In genomic region chr15:67542462-67543347, GRCh38 we compare ENCODE assay signal across 8 cellular contexts. TPM values are rescaled to one million over a fixed set of nuclear protein-coding genes. Genes with fewer than 3 reads are reported as not detected.
DNase-seq lines count a peak whose midpoint lies in the region; ATAC-seq and TF ChIP-seq lines count a peak whose summit lies in the region.

TSS of gene MAP2K5 (plus strand) at chr15:67542703. CDS start at chr15:67543336, 633 bp downstream.

- H2AFZ ChIP-seq in KMS-11 (ENCODE audit: low read depth): peak within 1 kb of the TSS; percentile 98

- no peaks in the 10 kb centered on the region for H3K36me3 ChIP-seq in KMS-11 (ENCODE audit: insufficient read depth)
- H3K36me3 ChIP-seq in gastroesophageal sphincter: peaks cover 0 to 19% of the 10 kb centered on the region in 2 donors
- peaks cover 7% of the 10 kb centered on the region for H3K36me3 ChIP-seq in neutrophil
- peaks cover 0 to 12% (median 8%) of the 10 kb centered on the region in 5 donors for H3K36me3 ChIP-seq in subcutaneous abdominal adipose tissue (ENCODE audit: control insufficient read depth in 5 of 5, insufficient read depth in 5 of 5, low read length in 5 of 5)

- no peaks in the 10 kb centered on the region for H3K9me3 ChIP-seq in gastroesophageal sphincter
- H3K9me3 ChIP-seq in neutrophil: no peaks in the 10 kb centered on the region
- H3K9me3 ChIP-seq in subcutaneous abdominal adipose tissue (ENCODE audit: control insufficient read depth in 5 of 5, low read length in 5 of 5): no peaks in the 10 kb centered on the region

- H3K9ac ChIP-seq in KMS-11 (peak within 1 kb of the TSS; percentile 76), subcutaneous abdominal adipose tissue (ENCODE audit: low read length in 5 of 5) (peak within 1 kb of the TSS; percentile 67 to 98 (median 91))

- peak within 1 kb of the TSS; percentile 62 for H3K27ac ChIP-seq in KMS-11
- peak within 1 kb of the TSS; percentile 60 to 91 (median 88) for H3K27ac ChIP-seq in gastroesophageal sphincter
- H3K27ac ChIP-seq in neutrophil: peak within 1 kb of the TSS; percentile 68
- peak within 1 kb of the TSS; percentile 79 for H3K27ac ChIP-seq in subcutaneous abdominal adipose tissue (ENCODE audit: low read depth, low read length)

- no peak for DNase-seq in AG09309 (ENCODE audit: low read depth)
- peak; percentile 57 for DNase-seq in GM19238 (ENCODE audit: insufficient read length, low spot score)
- peak; percentile 69 for DNase-seq in SK-MEL-5 (ENCODE audit: low read depth, low spot score)
- DNase-seq in activated naive CD4-positive, alpha-beta T cell (lab: John Stamatoyannopoulos, UW): peak; percentile 20 to 78 (median 68)

- H3K79me2 ChIP-seq in KMS-11 (ENCODE audit: insufficient read depth, low read depth): no peaks in the 10 kb centered on the region

- H4K20me1 ChIP-seq in KMS-11 (ENCODE audit: insufficient read depth): no peaks in the 10 kb centered on the region

- in situ Hi-C loops in SK-MEL-5 (cut with HindIII; ENCODE audit: low pct_unique_long_range_greater_than_20kb, low sequenced_read_pairs): no loop called here

- H3K4me1 ChIP-seq in KMS-11 (ENCODE audit: low read depth, poor library complexity, severe bottlenecking) (peaks cover 32% of the 10 kb centered on the region), gastroesophageal sphincter (peaks cover 0 to 45% (median 8%) of the 10 kb centered on the region in 3 donors), neutrophil (ENCODE audit: control insufficient read depth in 1 of 2, insufficient read depth in 1 of 2, low read depth in 1 of 2, low read length in 1 of 2) (peaks cover 12 to 18% of the 10 kb centered on the region in 2 experiments), subcutaneous abdominal adipose tissue (ENCODE audit: control insufficient read depth in 5 of 5, insufficient read depth in 5 of 5, low read length in 5 of 5) (peaks cover 0 to 25% (median 22%) of the 10 kb centered on the region in 5 donors)

- peak within 1 kb of the TSS; percentile 92 for H3K4me2 ChIP-seq in KMS-11

- no peaks in the 10 kb centered on the region for H3K27me3 ChIP-seq in KMS-11 (ENCODE audit: insufficient read depth, low read depth)
- no peaks in the 10 kb centered on the region for H3K27me3 ChIP-seq in gastroesophageal sphincter
- no peaks in the 10 kb centered on the region for H3K27me3 ChIP-seq in neutrophil
- no peaks in the 10 kb centered on the region for H3K27me3 ChIP-seq in subcutaneous abdominal adipose tissue (ENCODE audit: control insufficient read depth in 5 of 5, insufficient read depth in 4 of 5, low read length in 5 of 5)

- peak; percentile 71 to 73 for TF ChIP-seq POLR2A in gastroesophageal sphincter (IDR thresholded peaks at IDR 0.05)

- TF ChIP-seq CTCF in AG09309 (IDR thresholded peaks at IDR 0.05; ENCODE audit: control insufficient read depth, insufficient read depth, low read depth, low read length, missing control alignments) (no peak), KMS-11 (conservative IDR thresholded peaks at IDR 0.05; ENCODE audit: low read depth, low read length) (no peak), gastroesophageal sphincter (IDR thresholded peaks at IDR 0.05) (peak in 1 of 4 experiments; percentile 25), neutrophil (IDR thresholded peaks at IDR 0.05) (no peak)

- ATAC-seq in gastroesophageal sphincter: peak; percentile 92

- WGBS in gastroesophageal sphincter (ENCODE audit: low coverage in 1 of 2), 2 donors: 0 to 1% methylated on average over 10 to 12 of the region's 88 CpGs

- no peak for TF ChIP-seq EP300 in gastroesophageal sphincter (IDR thresholded peaks at IDR 0.05)

- H3K4me3 ChIP-seq in AG09309 (ENCODE audit: control insufficient read depth, low read depth, low read length): peak within 1 kb of the TSS; percentile 80
- H3K4me3 ChIP-seq in KMS-11 (IDR thresholded peaks at IDR 0.05; ENCODE audit: insufficient read depth, low read depth, low read length): no peak within 1 kb of the TSS
- peak within 1 kb of the TSS; percentile 68 to 87 for H3K4me3 ChIP-seq in gastroesophageal sphincter
- peak within 1 kb of the TSS; percentile 81 to 98 for H3K4me3 ChIP-seq in neutrophil (ENCODE audit: low read depth in 1 of 2, low read length in 1 of 2)
- peak within 1 kb of the TSS; percentile 95 to 99 (median 96) for H3K4me3 ChIP-seq in subcutaneous abdominal adipose tissue (ENCODE audit: low read depth in 1 of 5, low read length in 5 of 5)

RNA-seq across cellular contexts. Expression of gene MAP2K5, which starts in this region (rescaled TPM):
- total RNA-seq in SK-MEL-5 (2014; rRNA removed; shearing (Covaris generic)): 6.0 and 8.3 TPM in 2 replicates
- 16.4 and 18.8 TPM in 2 replicates for polyA plus RNA-seq in SK-MEL-5 (2015; cell fraction: cytosol; rRNA removed)
- 9.2 and 11.1 TPM in 2 replicates for polyA plus RNA-seq in SK-MEL-5 (2015; cell fraction: nucleus; rRNA removed)
- total RNA-seq in gastroesophageal sphincter: 10 to 100 TPM in 3 of 4 donors, 1 to 10 TPM in 1; 7.7 to 15.1 (median 12.0) TPM
